14 cellular contexts compared by ENCODE assay signal in the genomic region with DNA sequence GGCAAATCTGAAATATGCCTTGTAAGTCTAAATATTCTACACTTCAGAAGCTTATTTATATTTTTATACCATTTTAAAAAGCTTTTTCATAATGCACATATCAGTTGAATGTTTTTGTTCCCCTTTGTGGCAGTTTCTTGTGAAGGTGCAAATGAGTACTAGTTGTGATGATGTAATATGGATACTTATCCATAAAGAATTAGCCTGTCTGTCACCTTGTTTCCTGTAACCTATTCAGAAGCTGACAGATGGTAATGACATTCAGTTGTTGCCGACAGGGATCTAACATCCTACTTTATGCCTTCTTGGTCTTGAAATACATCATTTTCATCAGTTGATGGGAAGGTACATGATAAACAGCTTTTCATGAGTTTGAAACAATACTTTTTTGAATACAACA. TPM values are rescaled to one million over a fixed set of nuclear protein-coding genes. Genes with fewer than 3 reads are reported as not detected.
DNase-seq lines count a peak whose midpoint lies in the region; ATAC-seq and TF ChIP-seq lines count a peak whose summit lies in the region.
"Had no signal": no experiment of that assay in that cellular context is flagged by ENCODE, and none has a peak within 500 bp of the region (broad histone marks: within the 10 kb centered on the region; RNA-seq: fewer than 3 reads in every experiment).

No MANE protein-coding gene starts in this region.

- no peak overlapping the region for H2AFZ ChIP-seq in mammary epithelial cell (ENCODE audit: low read depth, low read length)

- peak overlapping the region; percentile 45 for H3K4me3 Mint-ChIP-seq in MCF 10A (ENCODE audit: unreplicated experiment)
- peak overlapping the region; percentile 41 for H3K4me3 Mint-ChIP-seq in chondrocyte (ENCODE audit: unreplicated experiment)

- H3K9me3 Mint-ChIP-seq in MCF 10A (ENCODE audit: unreplicated experiment) (no peaks in the 10 kb centered on the region), chondrocyte (ENCODE audit: low read depth) (no peaks in the 10 kb centered on the region)

- H3K36me3 ChIP-seq in mammary epithelial cell (ENCODE audit: insufficient read depth, low read length): no peaks in the 10 kb centered on the region
- no peaks in the 10 kb centered on the region for H3K36me3 ChIP-seq in skeletal muscle satellite cell (ENCODE audit: insufficient read depth, low read length)
- H3K36me3 ChIP-seq: ascending aorta, BE2C had no signal

- peak overlapping the region; percentile 89 for H3K27ac Mint-ChIP-seq in MCF 10A (ENCODE audit: low read depth, unreplicated experiment)
- peak overlapping the region; percentile 96 for H3K27ac Mint-ChIP-seq in chondrocyte (ENCODE audit: unreplicated experiment)

- intact Hi-C loops in MCF 10A (cut with micrococcal nuclease): no loop called here
- intact Hi-C loops in mammary epithelial cell (cut with micrococcal nuclease): no loop called here

- H3K4me1 Mint-ChIP-seq in MCF 10A (ENCODE audit: insufficient read depth, unreplicated experiment) (peaks cover 33% of the 10 kb centered on the region), chondrocyte (ENCODE audit: low read depth) (peaks cover 39% of the 10 kb centered on the region)

- H3K27me3 Mint-ChIP-seq in MCF 10A (ENCODE audit: insufficient read depth, unreplicated experiment): no peaks in the 10 kb centered on the region
- H3K27me3 Mint-ChIP-seq in chondrocyte (ENCODE audit: low read depth): no peaks in the 10 kb centered on the region

- H3K4me2 ChIP-seq in mammary epithelial cell (ENCODE audit: insufficient read depth, low read depth, low read length): no peak overlapping the region
- H3K4me2 ChIP-seq in skeletal muscle satellite cell (ENCODE audit: low read length): peak overlapping the region; percentile 86

- no TSS peak for BruUV-seq in MCF 10A (replicated peaks; lab: Mats Ljungman, UMichigan)
- BruUV-seq in mammary epithelial cell (replicated peaks; lab: Mats Ljungman, UMichigan): no TSS peak

- peaks cover 20% of the 10 kb centered on the region for H3K36me3 Mint-ChIP-seq in MCF 10A (ENCODE audit: insufficient read depth, unreplicated experiment)
- H3K36me3 Mint-ChIP-seq in chondrocyte (ENCODE audit: low read depth): peaks cover 2% of the 10 kb centered on the region

- no peak overlapping the region for H3K9ac ChIP-seq in mammary epithelial cell (ENCODE audit: insufficient read depth, low read length)
- H3K9ac ChIP-seq in skeletal muscle satellite cell (ENCODE audit: low read depth, low read length): peak overlapping the region; percentile 94

- dilution Hi-C loops in mammary epithelial cell (cut with HindIII; ENCODE audit: low sequenced_read_pairs): no loop called here

- no peaks in the 10 kb centered on the region for H3K9me3 ChIP-seq in mammary epithelial cell (replicated peaks; ENCODE audit: insufficient read depth, low read length)
- H3K9me3 ChIP-seq in skeletal muscle satellite cell (replicated peaks; ENCODE audit: low read length): no peaks in the 10 kb centered on the region
- H3K9me3 ChIP-seq: ascending aorta, BE2C had no signal

- CTCF ChIA-PET in MCF 10A (lab: Yijun Ruan, JAX): interaction anchor here (0.5 to 1.8 kb wide), 10 partner anchors 8 to 807 kb away, joined by 3 to 6 read pairs (median 3); no protein-coding TSS in a partner anchor
- CTCF ChIA-PET in mammary epithelial cell (lab: Charles Lee; ENCODE audit: low non-redundant PET): no interaction called here

- 78% methylated on average over 1 of the region's 1 CpG for WGBS in mammary epithelial cell (ENCODE audit: low coverage, missing lambda C conversion rate)

- H3K27me3 ChIP-seq in mammary epithelial cell (ENCODE audit: insufficient read depth, low read length): no peaks in the 10 kb centered on the region
- H3K27me3 ChIP-seq in skeletal muscle satellite cell (ENCODE audit: control insufficient read depth, insufficient read depth, low read length): no peaks in the 10 kb centered on the region
- H3K27me3 ChIP-seq: ascending aorta, BE2C had no signal

- H3K4me3 ChIP-seq in mammary epithelial cell (replicated peaks in 1 of 3; ENCODE audit: insufficient read depth in 1 of 3, low read depth in 2 of 3, low read length in 3 of 3) (no peak overlapping the region), skeletal muscle satellite cell (ENCODE audit: low read length) (no peak overlapping the region)
- H3K4me3 ChIP-seq: ascending aorta, skin epidermis had no signal

- TF ChIP-seq CTCF in MCF 10A (IDR thresholded peaks at IDR 0.05; ENCODE audit: unreplicated experiment): no peak
- no peak for TF ChIP-seq CTCF in mammary epithelial cell (conservative IDR thresholded peaks at IDR 0.05 in 1 of 2, IDR thresholded peaks at IDR 0.05 in 1 of 2; ENCODE audit: extremely low read depth in 1 of 2, insufficient read depth in 1 of 2, low read depth in 1 of 2, low read length in 2 of 2)
- TF ChIP-seq CTCF in chondrocyte (IDR thresholded peaks at IDR 0.05): no peak
- TF ChIP-seq CTCF in GM20000 (IDR thresholded peaks at IDR 0.05; ENCODE audit: extremely low read depth, missing control alignments): no peak

- H3K79me2 ChIP-seq in mammary epithelial cell (ENCODE audit: insufficient read depth, low read length): peaks cover 74% of the 10 kb centered on the region

- no peak overlapping the region for H3K27ac ChIP-seq in mammary epithelial cell (ENCODE audit: insufficient read depth, low read depth, low read length)
- H3K27ac ChIP-seq: ascending aorta had no signal

- ATAC-seq in HG03378 (IDR thresholded peaks at IDR 0.05; ENCODE audit: unreplicated experiment): no peak
- ATAC-seq in GM18502 (IDR thresholded peaks at IDR 0.05; ENCODE audit: poor library complexity, unreplicated experiment): no peak

- no peak for DNase-seq in MCF 10A (ENCODE audit: unreplicated experiment)
- DNase-seq in mammary epithelial cell: no peak
- DNase-seq in NCI-H2171 treated with DMSO at 0.1 percent for 48 hours (lab: John Stamatoyannopoulos, UW): peak; percentile 91
- no peak for DNase-seq in chondrocyte (ENCODE audit: low spot score)
- no peak for DNase-seq in GM20000 (ENCODE audit: low spot score)
- DNase-seq: BE2C, HCEC 1CT, midbrain, NCI-H774 had no signal

- in situ Hi-C loops in mammary epithelial cell (cut with MboI; ENCODE audit: low sequenced_read_pairs in 2 of 2): loop anchor here in 1 of 2 donors (10.0 kb wide), 1 partner anchor 61 kb away; no protein-coding TSS in a partner anchor

- POLR2A ChIA-PET in MCF 10A (lab: Yijun Ruan, JAX): interaction anchor here (0.7 to 6.1 kb wide), 8 partner anchors 10 to 311 kb away, joined by 3 to 76 read pairs (median 8); partner anchors contain the start of genes EIF3M and PRRG4

- H4K20me1 ChIP-seq in mammary epithelial cell (ENCODE audit: insufficient read depth, low read length): peaks cover 3% of the 10 kb centered on the region

- H3K4me1 ChIP-seq in mammary epithelial cell (ENCODE audit: insufficient read depth, low read length) (peaks cover 13% of the 10 kb centered on the region), skeletal muscle satellite cell (ENCODE audit: control insufficient read depth, insufficient read depth, low read length) (peaks cover 4% of the 10 kb centered on the region)
- H3K4me1 ChIP-seq: ascending aorta, BE2C had no signal

RNA-seq across cellular contexts. Expression of gene QSER1, which starts 2.9 kb away (rescaled TPM):
- total RNA-seq in MCF 10A (2022) (34.0 and 39.3 TPM in 2 replicates), mammary epithelial cell (10 to 100 TPM; 23.7 to 33.2 TPM), chondrocyte (19.9 to 24.2 TPM (median 21.3 TPM) in 3 replicates)
- 7.3 TPM for polyA plus RNA-seq in mammary epithelial cell
- polyA minus RNA-seq in mammary epithelial cell: 35.1 TPM
- 22.7 and 25.6 TPM in 2 replicates for total RNA-seq in skeletal muscle satellite cell (2012; rRNA removed)
